ENCODE assay signal across 8 cellular contexts in genomic region chr12:53543539-53543938, GRCh38. TPM values are rescaled to one million over a fixed set of nuclear protein-coding genes. Genes with fewer than 3 reads are reported as not detected.
DNase-seq lines count a peak whose midpoint lies in the region; ATAC-seq and TF ChIP-seq lines count a peak whose summit lies in the region.

No MANE protein-coding gene starts in this region.

- no peaks in the 10 kb centered on the region for H3K9me3 ChIP-seq in right lobe of liver

- 2% methylated on average over 5 of the region's 5 CpGs for WGBS in right lobe of liver (ENCODE audit: insufficient coverage, low coverage, low lambda C conversion rate, missing lambda C conversion rate)

- ATAC-seq in HG02678 (IDR thresholded peaks at IDR 0.05; ENCODE audit: unreplicated experiment) (peak; percentile 84), right lobe of liver (peak; percentile 81 to 93 (median 90))
- peak; percentile 97 for ATAC-seq in activated CD4-positive, CD25-positive, alpha-beta regulatory T cell treated with anti-CD3 and anti-CD28 coated beads, Interleukin-2, amount 50 U/mL, for 24 hours

- H3K36me3 ChIP-seq in GM06990 (ENCODE audit: control insufficient read depth, insufficient read depth, low read length) (peaks cover 3% of the 10 kb centered on the region), right lobe of liver (peaks cover 0 to 23% (median 11%) of the 10 kb centered on the region in 4 donors)

- no peak for TF ChIP-seq POLR2A in right lobe of liver (IDR thresholded peaks at IDR 0.05)

- TF ChIP-seq CTCF in GM06990 (IDR thresholded peaks at IDR 0.05; ENCODE audit: insufficient read depth, low read length, poor library complexity, severe bottlenecking) (peak; percentile 81), coronary artery (IDR thresholded peaks at IDR 0.05) (peak; percentile 83), right lobe of liver (IDR thresholded peaks at IDR 0.05) (peak; percentile 77 to 92 (median 82))

- no peak for DNase-seq in GM06990 (ENCODE audit: extremely low read depth, insufficient read length)
- DNase-seq in NCI-H2196 (lab: John Stamatoyannopoulos, UW; ENCODE audit: unreplicated experiment), result peak; percentile 55
- DNase-seq in coronary artery (ENCODE audit: low spot score), result no peak
- DNase-seq in right lobe of liver, result peak in 2 of 3 donors; percentile 34 to 58
- DNase-seq in stimulated activated CD4-positive, alpha-beta T cell treated with anti-CD3 and anti-CD28 coated beads, TNF-alpha, amount 100 ng/mL, for 24 hours (ENCODE audit: low read depth in 3 of 3), result peak; percentile 20 to 34 (median 32)
- DNase-seq in foreskin melanocyte, result no peak

- intact Hi-C loops in right lobe of liver (cut with DNase I), result loop anchor here in 1 of 2 donors (10.0 kb wide), 1 partner anchor 131 kb away; the partner anchor contains the start of gene ATP5MC2

- H3K4me1 ChIP-seq in right lobe of liver, result peaks cover 0 to 34% (median 11%) of the 10 kb centered on the region in 4 donors

- H3K27ac ChIP-seq in coronary artery (peak overlapping the region; percentile 49 to 71), right lobe of liver (peak overlapping the region in 2 of 3 donors; percentile 9 to 49)

- H3K4me3 ChIP-seq in GM06990 (replicated peaks; ENCODE audit: low read depth, low read length) (no peak overlapping the region), coronary artery (no peak overlapping the region), right lobe of liver (no peak overlapping the region)

- no peaks in the 10 kb centered on the region for H3K27me3 ChIP-seq in GM06990 (replicated peaks; ENCODE audit: control insufficient read depth, insufficient read depth, low read length)
- no peaks in the 10 kb centered on the region for H3K27me3 ChIP-seq in right lobe of liver

RNA-seq across cellular contexts. Expression of gene NPFF, which starts 36.3 kb away (rescaled TPM):
- total RNA-seq in right lobe of liver, result not detected

RNA-seq across cellular contexts. Expression of gene TARBP2, which starts 42.5 kb away (rescaled TPM):
- total RNA-seq in right lobe of liver, result 10 to 100 TPM; 15.1 to 20.8 (median 17.8) TPM

RNA-seq across cellular contexts. Expression of gene MAP3K12, which starts 44.3 kb away (rescaled TPM):
- total RNA-seq in right lobe of liver, result 1 to 10 TPM in 4 of 6 experiments, under 1 TPM in 2; 0.68 to 2.9 (median 1.5) TPM

Comparison
In these comparisons a context has a peak if more than half of its experiments do, and no peak if none do; other contexts are left out.
1. DNase-seq: peak in NCI-H2196 (single experiment), right lobe of liver (2 of 3) and stimulated activated CD4-positive, alpha-beta T cell treated with anti-CD3 and anti-CD28 coated beads, TNF-alpha, amount 100 ng/mL, for 24 hours (3 of 3); none in GM06990 (single experiment), coronary artery (single experiment) and foreskin melanocyte (single experiment).
2. Peak in every context shown above with its lines, with median percentiles within 50 percentile points of each other: CTCF ChIP-seq and ATAC-seq.